Comparison of ENCODE assay signal across 12 cellular contexts in genomic region chrX:51047950-51048349, GRCh38.
"Had no signal": no experiment of that assay in that cellular context is flagged by ENCODE, and none has a peak within 500 bp of the region (broad histone marks: within the 10 kb centered on the region; RNA-seq: fewer than 3 reads in every experiment).

No MANE protein-coding gene starts in this region.

- H3K27ac Mint-ChIP-seq: activated naive CD4-positive, alpha-beta T cell treated with anti-CD3 and anti-CD28 coated beads, Interleukin-2, amount 50 U/mL, for 72 hours had no signal

- ATAC-seq: activated naive CD4-positive, alpha-beta T cell treated with anti-CD3 and anti-CD28 coated beads, Interleukin-2, amount 50 U/mL, for 72 hours; left lung had no signal

- H3K4me1 ChIP-seq: esophagus muscularis mucosa, left lung, stomach had no signal

- H3K9me3 ChIP-seq: esophagus muscularis mucosa, left lung, stomach, thoracic aorta had no signal

- H3K27ac ChIP-seq: brain microvascular endothelial cell, esophagus muscularis mucosa, left lung, stomach, thoracic aorta had no signal

- H3K27me3 ChIP-seq: brain microvascular endothelial cell, left lung had no signal

- DNase-seq: activated effector memory CD4-positive, alpha-beta T cell treated with Interleukin-2 at 50 U/mL for 16 hours; activated T-cell treated with anti-CD3 and anti-CD28 coated beads, Interleukin-2, amount 50 U/mL, for 1 hour; amniotic stem cell; brain microvascular endothelial cell; foreskin fibroblast; head of caudate nucleus; left lung; stomach; T-helper 2 cell had no signal

- H3K36me3 Mint-ChIP-seq: activated naive CD4-positive, alpha-beta T cell treated with anti-CD3 and anti-CD28 coated beads, Interleukin-2, amount 50 U/mL, for 72 hours had no signal

- H3K36me3 ChIP-seq: brain microvascular endothelial cell, esophagus muscularis mucosa, left lung, stomach, thoracic aorta had no signal

- H3K9me3 Mint-ChIP-seq: activated naive CD4-positive, alpha-beta T cell treated with anti-CD3 and anti-CD28 coated beads, Interleukin-2, amount 50 U/mL, for 72 hours had no signal

- H3K4me3 ChIP-seq: esophagus muscularis mucosa, left lung, stomach, thoracic aorta had no signal
